ENCODE assay signal across 12 cellular contexts in the genomic region with DNA sequence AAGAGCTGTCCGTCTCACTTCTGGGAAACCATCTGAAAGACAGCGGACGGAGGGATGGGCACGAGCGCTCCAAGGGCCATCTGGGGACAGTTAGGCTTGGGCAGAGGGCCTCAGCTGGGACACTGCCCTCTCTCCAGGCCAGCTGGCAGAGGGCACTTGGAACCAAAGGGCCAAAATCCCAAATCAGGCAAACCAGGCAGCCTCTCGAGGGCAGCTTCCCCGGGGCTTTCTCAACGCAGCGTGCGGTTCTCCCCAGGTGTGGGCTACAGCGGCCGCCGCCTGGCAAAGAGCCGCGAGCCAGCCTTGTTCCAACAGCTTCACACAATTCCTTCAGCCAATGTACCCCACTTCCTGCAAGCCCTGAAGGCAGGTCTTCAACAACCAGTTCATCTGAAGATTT. TPM values are rescaled to one million over a fixed set of nuclear protein-coding genes. Genes with fewer than 3 reads are reported as not detected.
DNase-seq lines count a peak whose midpoint lies in the region; ATAC-seq and TF ChIP-seq lines count a peak whose summit lies in the region.
"Had no signal": no experiment of that assay in that cellular context is flagged by ENCODE, and none has a peak within 500 bp of the region (broad histone marks: within the 10 kb centered on the region; RNA-seq: fewer than 3 reads in every experiment).

No MANE protein-coding gene starts in this region.

- H2AFZ ChIP-seq in DND-41 (ENCODE audit: low read depth, low read length), result no peak overlapping the region

- peaks cover 97% of the 10 kb centered on the region for H3K79me2 ChIP-seq in DND-41 (ENCODE audit: insufficient read depth, low read length)

- H3K36me3 ChIP-seq in DND-41 (ENCODE audit: insufficient read depth, low read length), result peaks cover 56% of the 10 kb centered on the region
- peaks cover 7 to 8% of the 10 kb centered on the region in 2 donors for H3K36me3 ChIP-seq in ascending aorta
- peaks cover 6% of the 10 kb centered on the region for H3K36me3 ChIP-seq in rectal smooth muscle tissue (ENCODE audit: control insufficient read depth, insufficient read depth, low read length)
- H3K36me3 ChIP-seq in SJCRH30, result no peaks in the 10 kb centered on the region

- no peaks in the 10 kb centered on the region for H3K9me3 Mint-ChIP-seq in activated naive CD4-positive, alpha-beta T cell treated with anti-CD3 and anti-CD28 coated beads, Interleukin-2, amount 50 U/mL, for 72 hours
- H3K9me3 Mint-ChIP-seq: activated T-helper 1 cell treated with anti-CD3 and anti-CD28 coated beads, Interleukin-12 subunit alpha, Interleukin-12 subunit beta, Interleukin-2, Interleukin-4 antibody, amounts not matched to agents 30 ng/mL and 10 ng/mL and 1 ng/mL, durations not matched to agents 14 hours and 24 hours and 36 hours; CD4-positive, CD25-positive, alpha-beta regulatory T cell; effector memory CD8-positive, alpha-beta T cell had no signal

- peak overlapping the region in 1 of 2 donors; percentile 50 for H3K27ac Mint-ChIP-seq in activated naive CD4-positive, alpha-beta T cell treated with anti-CD3 and anti-CD28 coated beads, Interleukin-2, amount 50 U/mL, for 72 hours
- H3K27ac Mint-ChIP-seq: activated T-helper 1 cell treated with anti-CD3 and anti-CD28 coated beads, Interleukin-12 subunit alpha, Interleukin-12 subunit beta, Interleukin-2, Interleukin-4 antibody, amounts not matched to agents 30 ng/mL and 10 ng/mL and 1 ng/mL, durations not matched to agents 14 hours and 24 hours and 36 hours had no signal

- H3K27me3 ChIP-seq in DND-41 (ENCODE audit: insufficient read depth, low read length, poor library complexity), result no peaks in the 10 kb centered on the region
- no peaks in the 10 kb centered on the region for H3K27me3 ChIP-seq in ascending aorta
- H3K27me3 ChIP-seq in right cardiac atrium (ENCODE audit: control insufficient read depth, insufficient read depth), result no peaks in the 10 kb centered on the region
- no peaks in the 10 kb centered on the region for H3K27me3 ChIP-seq in rectal smooth muscle tissue (ENCODE audit: control insufficient read depth, insufficient read depth, low read length)
- H3K27me3 ChIP-seq in SJCRH30, result no peaks in the 10 kb centered on the region

- no peaks in the 10 kb centered on the region for H3K9me3 ChIP-seq in DND-41 (ENCODE audit: insufficient read depth, low read length, severe bottlenecking)
- H3K9me3 ChIP-seq in ascending aorta, result no peaks in the 10 kb centered on the region
- H3K9me3 ChIP-seq in right cardiac atrium (ENCODE audit: control insufficient read depth, low read length), result no peaks in the 10 kb centered on the region
- no peaks in the 10 kb centered on the region for H3K9me3 ChIP-seq in SJCRH30 (replicated peaks)

- H4K20me1 ChIP-seq in DND-41 (ENCODE audit: insufficient read depth, low read length), result peaks cover 95% of the 10 kb centered on the region

- whole genome bisulfite sequencing in right cardiac atrium, result 53% methylated on average over 15 of the region's 15 CpGs

- H3K27ac ChIP-seq in DND-41 (ENCODE audit: low read length) (no peak overlapping the region; the same call in 1 of the 2 replicates), ascending aorta (peak overlapping the region; percentile 90 to 92), right cardiac atrium (ENCODE audit: low read length) (peak overlapping the region; percentile 95), rectal smooth muscle tissue (ENCODE audit: low read depth, low read length) (peak overlapping the region; percentile 83), SJCRH30 (no peak overlapping the region)

- H3K4me2 ChIP-seq in DND-41 (ENCODE audit: insufficient read depth, low read length), result 0 out of 2 replicates have a peak overlapping the region, but pooled peaks have one; percentile 24

- peaks cover 16% of the 10 kb centered on the region in 2 donors for H3K36me3 Mint-ChIP-seq in activated naive CD4-positive, alpha-beta T cell treated with anti-CD3 and anti-CD28 coated beads, Interleukin-2, amount 50 U/mL, for 72 hours

- intact Hi-C loops in ascending aorta (cut with DNase I), result loop anchor here (2.0 to 5.0 kb wide), 6 partner anchors 42 to 463 kb away; partner anchors contain the start of genes ALKBH7, GPR108 and TRIP10
- intact Hi-C loops in right cardiac atrium (cut with DNase I), result loop anchor here (5.0 kb wide), 3 partner anchors 37 to 52 kb away; no protein-coding TSS in a partner anchor

- DNase-seq in DND-41, result no peak
- DNase-seq in ascending aorta (ENCODE audit: low spot score in 2 of 2), result peak in 1 of 2 donors; percentile 73
- peak in 2 of 3 donors; percentile 68 to 76 for DNase-seq in right cardiac atrium
- no peak for DNase-seq in SJCRH30
- DNase-seq in activated naive CD4-positive, alpha-beta T cell treated with anti-CD3 and anti-CD28 coated beads, Interleukin-2, amount 50 U/mL, for 72 hours (ENCODE audit: low spot score in 2 of 2), result no peak
- no peak for DNase-seq in RKO (ENCODE audit: low spot score)
- DNase-seq: CD4-positive, CD25-positive, alpha-beta regulatory T cell; effector memory CD8-positive, alpha-beta T cell; stimulated activated CD4-positive, alpha-beta T cell treated with anti-CD3 and anti-CD28 coated beads, Interleukin-1b, Interleukin-23, amount 100 ng/mL, for 48 hours had no signal

- H3K4me1 ChIP-seq in DND-41 (ENCODE audit: insufficient read depth, low read length) (peaks cover 39% of the 10 kb centered on the region), ascending aorta (peaks cover 33 to 71% of the 10 kb centered on the region in 2 donors), right cardiac atrium (ENCODE audit: control insufficient read depth, insufficient read depth, low read length) (peaks cover 65% of the 10 kb centered on the region), rectal smooth muscle tissue (ENCODE audit: control insufficient read depth, insufficient read depth, low read length) (peaks cover 62% of the 10 kb centered on the region), SJCRH30 (peaks cover 2% of the 10 kb centered on the region; the same call in 1 of the 2 replicates)

- H3K9ac ChIP-seq in DND-41 (ENCODE audit: low read depth, low read length) (no peak overlapping the region), rectal smooth muscle tissue (ENCODE audit: low read length) (no peak overlapping the region)

- H3K4me3 ChIP-seq in DND-41 (ENCODE audit: low read depth in 1 of 2, low read length in 2 of 2) (no peak overlapping the region), ascending aorta (peak overlapping the region; percentile 31 to 45), right cardiac atrium (ENCODE audit: low read length) (no peak overlapping the region), rectal smooth muscle tissue (ENCODE audit: low read length) (peak overlapping the region; percentile 44), SJCRH30 (no peak overlapping the region)

- ATAC-seq in DND-41 (ENCODE audit: insufficient read depth, low read depth) (no peak), right cardiac atrium (no peak), HG03159 (IDR thresholded peaks at IDR 0.05; ENCODE audit: unreplicated experiment) (no peak)
- no peak for ATAC-seq in activated naive CD4-positive, alpha-beta T cell treated with anti-CD3 and anti-CD28 coated beads, Interleukin-2, amount 50 U/mL, for 72 hours
- ATAC-seq: effector memory CD8-positive, alpha-beta T cell had no signal

- TF ChIP-seq CTCF in DND-41 (IDR thresholded peaks at IDR 0.05; ENCODE audit: borderline replicate concordance, extremely low read depth, low read length, poor library complexity, severe bottlenecking) (no peak), ascending aorta (IDR thresholded peaks at IDR 0.05) (no peak)

RNA-seq across cellular contexts. Expression of gene MLLT1, which starts 5.0 kb away (rescaled TPM):
- total RNA-seq in ascending aorta, result 34.5 TPM
- total RNA-seq in right cardiac atrium, result 10 to 100 TPM; 62.5 to 67.3 (median 65.5) TPM
- polyA plus RNA-seq in right cardiac atrium, result 34.8 TPM
- 23.3 and 23.8 TPM in 2 replicates for total RNA-seq in SJCRH30 (2014; rRNA removed; shearing (Covaris generic))
- total RNA-seq in activated naive CD4-positive, alpha-beta T cell treated with anti-CD3 and anti-CD28 coated beads, Interleukin-2, amount 50 U/mL, for 72 hours, result 10 to 100 TPM; 31.8 to 48.2 TPM

RNA-seq across cellular contexts. Expression of gene ACER1, which starts 58.7 kb away (rescaled TPM):
- total RNA-seq in ascending aorta (not detected), right cardiac atrium (not detected)
- not detected for polyA plus RNA-seq in right cardiac atrium
- total RNA-seq in SJCRH30 (2014; rRNA removed; shearing (Covaris generic)), result not detected in 2 replicates
- under 1 TPM in 1 of 2 donors, not detected in 1; 0.52 TPM for total RNA-seq in activated naive CD4-positive, alpha-beta T cell treated with anti-CD3 and anti-CD28 coated beads, Interleukin-2, amount 50 U/mL, for 72 hours
- total RNA-seq: activated T-helper 1 cell treated with anti-CD3 and anti-CD28 coated beads, Interleukin-12 subunit alpha, Interleukin-12 subunit beta, Interleukin-2, Interleukin-4 antibody, amounts not matched to agents 30 ng/mL and 10 ng/mL and 1 ng/mL, durations not matched to agents 14 hours and 24 hours and 36 hours had no signal

Comparison
In these comparisons a context has a peak if more than half of its experiments do, and no peak if none do; other contexts are left out.
1. DNase-seq: peak in right cardiac atrium (2 of 3); none in DND-41 (single experiment), SJCRH30 (0 of 2), activated naive CD4-positive, alpha-beta T cell treated with anti-CD3 and anti-CD28 coated beads, Interleukin-2, amount 50 U/mL, for 72 hours (0 of 2) and RKO (single experiment).
2. H3K27ac ChIP-seq: peak in ascending aorta (2 of 2), right cardiac atrium (single experiment) and rectal smooth muscle tissue (single experiment); none in DND-41 (single experiment) and SJCRH30 (single experiment).
3. H3K4me3 ChIP-seq: peak in ascending aorta (2 of 2) and rectal smooth muscle tissue (single experiment); none in DND-41 (0 of 2), right cardiac atrium (single experiment) and SJCRH30 (single experiment).